In genomic region chr9:98263482-98264357, GRCh38 we compare ENCODE assay signal across 8 cellular contexts. TPM values are rescaled to one million over a fixed set of nuclear protein-coding genes. Genes with fewer than 3 reads are reported as not detected.
DNase-seq lines count a peak whose midpoint lies in the region; ATAC-seq, FAIRE-seq and TF ChIP-seq lines count a peak whose summit lies in the region.

No MANE protein-coding gene starts in this region.

- CTCF ChIA-PET in GM12878 (lab: Yijun Ruan, JAX): interaction anchor here (0.7 to 2.9 kb wide), 21 partner anchors 10 to 552 kb away, joined by 3 to 41 read pairs (median 4); partner anchors contain the start of genes TRIM14 and TRMO

- TF ChIP-seq CTCF in GM06990 (IDR thresholded peaks at IDR 0.05; ENCODE audit: insufficient read depth, low read length, poor library complexity, severe bottlenecking) (peak; percentile 97), GM12878 (IDR thresholded peaks at IDR 0.05 in 2 of 3, conservative IDR thresholded peaks at IDR 0.05 in 1 of 3; ENCODE audit: control insufficient read depth in 2 of 3, extremely low read depth in 1 of 3, insufficient read depth in 1 of 3, low read depth in 3 of 3, low read length in 3 of 3) (peak; percentile 91 to 95 (median 93)), spleen (IDR thresholded peaks at IDR 0.05 in 8 of 11, conservative IDR thresholded peaks at IDR 0.05 in 3 of 11) (peak; percentile 66 to 94 (median 89))

- DNase-seq in GM06990 (ENCODE audit: extremely low read depth, insufficient read length) (peak; percentile 32), NCI-H2081 (lab: John Stamatoyannopoulos, UW) (peak; percentile 70 to 75), GM12878 (ENCODE audit: low read depth, low spot score) (peak; percentile 40), iPS DF 6.9 (ENCODE audit: low read depth, low spot score) (peak; percentile 61), spleen (peak; percentile 94), 8988T (no peak)

- in situ Hi-C loops in GM12878 (cut with MboI): loop anchor here (5.0 to 10.0 kb wide), 2 partner anchors 191 to 539 kb away; no protein-coding TSS in a partner anchor

- no peak overlapping the region for H3K27ac ChIP-seq in GM12878 (ENCODE audit: control insufficient read depth, insufficient read depth)
- H3K27ac ChIP-seq in iPS DF 6.9 (ENCODE audit: low read length): no peak overlapping the region
- no peak overlapping the region for H3K27ac ChIP-seq in spleen

- BruUV-seq in GM12878 (replicated peaks; lab: Mats Ljungman, UMichigan): no TSS peak

- intact Hi-C loops in GM12878 (cut with micrococcal nuclease; ENCODE audit: unreplicated experiment) (loop anchor here (1.0 to 10.0 kb wide), 5 partner anchors 58 to 549 kb away; no protein-coding TSS in a partner anchor), spleen (cut with DNase I; ENCODE audit: low total_unique reads) (loop anchor here (5.0 to 10.0 kb wide), 3 partner anchors 191 to 559 kb away; partner anchors contain the start of gene TRMO)

- H3K36me3 ChIP-seq in GM06990 (ENCODE audit: control insufficient read depth, insufficient read depth, low read length) (no peaks in the 10 kb centered on the region), GM12878 (ENCODE audit: control insufficient read depth in 2 of 2, insufficient read depth in 2 of 2, low read length in 1 of 2) (no peaks in the 10 kb centered on the region), iPS DF 6.9 (ENCODE audit: control insufficient read depth, insufficient read depth, low read length) (no peaks in the 10 kb centered on the region), spleen (no peaks in the 10 kb centered on the region)

- H3K4me2 ChIP-seq in GM12878 (ENCODE audit: control insufficient read depth, insufficient read depth): no peak overlapping the region

- POLR2A ChIA-PET in GM12878 (lab: Charles Lee): interaction anchor here (0.9 kb wide), 1 partner anchor 205 kb away, joined by 3 read pairs; no protein-coding TSS in a partner anchor

- no peak overlapping the region for H2AFZ ChIP-seq in GM12878 (ENCODE audit: control insufficient read depth, low read depth, low read length)

- peak; percentile 36 for FAIRE-seq in TTC549 (lab: Jason Lieb, UNC)
- peak; percentile 97 for FAIRE-seq in GM12878 (lab: Jason Lieb, UNC)

- 19% methylated on average over 8 of the region's 8 CpGs for WGBS in GM12878 (ENCODE audit: insufficient coverage, insufficient replicate concordance, low lambda C conversion rate, missing lambda C conversion rate)
- WGBS in iPS DF 6.9 (ENCODE audit: insufficient coverage, insufficient read length): no CpG with 5 or more reads among the region's 8 CpGs
- WGBS in spleen, 5 donors: 39 to 46% (median 40%) methylated on average over 8 of the region's 8 CpGs

- H3K9me3 ChIP-seq in GM12878 (replicated peaks; ENCODE audit: control insufficient read depth, insufficient read depth, low read length) (no peaks in the 10 kb centered on the region), iPS DF 6.9 (ENCODE audit: control insufficient read depth, insufficient read depth, low read length) (no peaks in the 10 kb centered on the region), spleen (no peaks in the 10 kb centered on the region)

- TF ChIP-seq RAD21 in GM12878 (IDR thresholded peaks at IDR 0.05; ENCODE audit: insufficient read depth, low read depth, low read length): peak; percentile 99

- H3K27me3 ChIP-seq in GM06990 (replicated peaks; ENCODE audit: control insufficient read depth, insufficient read depth, low read length) (no peaks in the 10 kb centered on the region), GM12878 (replicated peaks in 1 of 2; ENCODE audit: control insufficient read depth in 2 of 2, insufficient read depth in 2 of 2, low read length in 1 of 2) (no peaks in the 10 kb centered on the region), iPS DF 6.9 (ENCODE audit: control insufficient read depth, insufficient read depth, low read length) (no peaks in the 10 kb centered on the region), spleen (replicated peaks in 1 of 7) (no peaks in the 10 kb centered on the region)

- no peaks in the 10 kb centered on the region for H4K20me1 ChIP-seq in GM12878 (ENCODE audit: control insufficient read depth, insufficient read depth)

- no peak for TF ChIP-seq EP300 in GM12878 (IDR thresholded peaks at IDR 0.05; ENCODE audit: borderline replicate concordance in 1 of 2, control insufficient read depth in 1 of 2, low read depth in 2 of 2, low read length in 2 of 2)

- peak; percentile 75 for ATAC-seq in HG02840 (IDR thresholded peaks at IDR 0.05; ENCODE audit: low FRiP score, unreplicated experiment)
- ATAC-seq in GM12878: peak; percentile 100

- H3K9ac ChIP-seq in GM12878 (ENCODE audit: control insufficient read depth, insufficient read depth, low read length): no peak overlapping the region

- RAD21 ChIA-PET in GM12878 (lab: Charles Lee; ENCODE audit: unreplicated experiment): interaction anchor here (0.6 to 2.5 kb wide), 9 partner anchors 8 to 341 kb away, joined by 3 to 15 read pairs (median 4); partner anchors contain the start of genes TBC1D2, TRIM14 and TRMO

- no peaks in the 10 kb centered on the region for H3K79me2 ChIP-seq in GM12878 (ENCODE audit: control insufficient read depth, insufficient read depth, low read length)

- H3K4me1 ChIP-seq in GM12878 (ENCODE audit: control insufficient read depth, insufficient read depth, low read length) (no peaks in the 10 kb centered on the region), iPS DF 6.9 (ENCODE audit: control insufficient read depth, insufficient read depth, low read length) (no peaks in the 10 kb centered on the region), spleen (no peaks in the 10 kb centered on the region)

- H3K4me3 ChIP-seq in GM06990 (replicated peaks; ENCODE audit: low read depth, low read length) (no peak overlapping the region), GM12878 (no peak overlapping the region), iPS DF 6.9 (ENCODE audit: low read length) (no peak overlapping the region), spleen (no peak overlapping the region)

- TF ChIP-seq POLR2A in GM12878 (IDR thresholded peaks at IDR 0.05; ENCODE audit: low read depth, low read length) (no peak), spleen (IDR thresholded peaks at IDR 0.05) (no peak)

- SMC1A ChIA-PET in GM12878 (lab: Charles Lee; ENCODE audit: uncharacterized antibody, unreplicated experiment): interaction anchor here (0.6 to 3.0 kb wide), 14 partner anchors 58 to 1821 kb away, joined by 3 to 23 read pairs (median 4); partner anchors contain the start of gene TRIM14

TF ChIP-seq in GM12878, 131 proteins besides CTCF, POLR2A, EP300 and RAD21:
- peak; percentile 97 for TF ChIP-seq SMC3 (IDR thresholded peaks at IDR 0.05; ENCODE audit: borderline replicate concordance, low read length)
- TF ChIP-seq SMARCA5 (IDR thresholded peaks at IDR 0.05): 0 out of 2 replicates have a peak, but pooled peaks have one; percentile 50
- TF ChIP-seq GATAD2B (conservative IDR thresholded peaks at IDR 0.05; ENCODE audit: low read depth): no peak
- TF ChIP-seq NR2C2 (IDR thresholded peaks at IDR 0.05; ENCODE audit: borderline replicate concordance, control insufficient read depth, insufficient read length, low read depth): no peak
- TF ChIP-seq RUNX3 (IDR thresholded peaks at IDR 0.05; ENCODE audit: low read length): peak; percentile 47; the same call in 1 of the 2 replicates
- no peak for TF ChIP-seq ETV6 (conservative IDR thresholded peaks at IDR 0.05 in 1 of 2, IDR thresholded peaks at IDR 0.05 in 1 of 2; ENCODE audit: borderline replicate concordance in 1 of 2, low read depth in 1 of 2)
- peak; percentile 37 for TF ChIP-seq RELA (IDR thresholded peaks at IDR 0.05; ENCODE audit: borderline replicate concordance, partially characterized antibody)
- TF ChIP-seq YY1 (IDR thresholded peaks at IDR 0.05; ENCODE audit: low read depth, low read length): peak; percentile 55; the same call in 1 of the 2 replicates
- TF ChIP-seq ZNF274 (IDR thresholded peaks at IDR 0.05; ENCODE audit: insufficient read depth, insufficient read length): no peak
- TF ChIP-seq HDAC6 (IDR thresholded peaks at IDR 0.05; ENCODE audit: unreplicated experiment): no peak
- no peak for TF ChIP-seq MAX (IDR thresholded peaks at IDR 0.05; ENCODE audit: low read depth, low read length)
- TF ChIP-seq CREM (IDR thresholded peaks at IDR 0.05; ENCODE audit: low read depth): no peak
- TF ChIP-seq FOXM1 (IDR thresholded peaks at IDR 0.05; ENCODE audit: low read depth, low read length): peak; percentile 21; the same call in 1 of the 2 replicates
TF ChIP-seq in GM12878: peak in this region for 6.

RNA-seq across cellular contexts. Expression of gene TBC1D2, which starts 8.3 kb away (rescaled TPM):
- total RNA-seq in GM12878 (2013; cell fraction: nucleolus; rRNA removed): 2.2 and 2.3 TPM in 2 replicates
- total RNA-seq in GM12878 (2014; rRNA removed): 1.1 and 1.2 TPM in 2 replicates
- 0.32 and 0.67 TPM in 2 replicates for total RNA-seq in GM12878 (2014; rRNA removed; fragmentation: Illumina TruSeq; extraction: Trizol)
- 1.2 and 1.4 TPM in 2 replicates for total RNA-seq in GM12878 (2021)
- 0.39 TPM for polyA plus RNA-seq in GM12878 (2011; ENCODE audit: low read depth)
- polyA plus RNA-seq in GM12878 (2011; rRNA removed): 0.46 and 1.1 TPM in 2 replicates
- 1.5 and 1.9 TPM in 2 replicates for polyA plus RNA-seq in GM12878 (2011; cell fraction: cytosol; rRNA removed)
- polyA plus RNA-seq in GM12878 (2011; cell fraction: nucleus; rRNA removed): 3.7 and 4.4 TPM in 2 replicates
- polyA plus RNA-seq in GM12878 (2012): 1.0 and 1.1 TPM in 2 replicates
- polyA plus RNA-seq in GM12878 (2014; fragmentation: Illumina TruSeq; extraction: Trizol): 0.37 and 0.41 TPM in 2 replicates
- polyA plus RNA-seq in GM12878 (2014; fragmentation: Nextera tagmentation; extraction: Ambion mirVana): under 1 TPM; 0.04 to 0.06 TPM
- 1.2 and 1.4 TPM in 2 replicates for polyA plus RNA-seq in GM12878 (2014; rRNA removed)
- 1 to 10 TPM; 1.0 to 1.6 TPM for polyA plus RNA-seq in GM12878 (2016; fragmentation: Nextera tagmentation; extraction: Ambion mirVana)
- 1.5 and 2.2 TPM in 2 replicates for polyA minus RNA-seq in GM12878 (2011; rRNA and poly(A)+ RNA removed)
- 1.7 TPM in 1 of 2 replicates, not detected in the other for polyA minus RNA-seq in GM12878 (2011; cell fraction: cytosol; rRNA and poly(A)+ RNA removed)
- 0.97 and 3.1 TPM in 2 replicates for polyA minus RNA-seq in GM12878 (2011; cell fraction: nucleus; rRNA and poly(A)+ RNA removed)
- 10 to 100 TPM; 10.7 to 27.2 (median 13.0) TPM for total RNA-seq in spleen
- 1 to 10 TPM; 2.7 to 8.0 (median 5.7) TPM for polyA plus RNA-seq in spleen
